In the genomic region with DNA sequence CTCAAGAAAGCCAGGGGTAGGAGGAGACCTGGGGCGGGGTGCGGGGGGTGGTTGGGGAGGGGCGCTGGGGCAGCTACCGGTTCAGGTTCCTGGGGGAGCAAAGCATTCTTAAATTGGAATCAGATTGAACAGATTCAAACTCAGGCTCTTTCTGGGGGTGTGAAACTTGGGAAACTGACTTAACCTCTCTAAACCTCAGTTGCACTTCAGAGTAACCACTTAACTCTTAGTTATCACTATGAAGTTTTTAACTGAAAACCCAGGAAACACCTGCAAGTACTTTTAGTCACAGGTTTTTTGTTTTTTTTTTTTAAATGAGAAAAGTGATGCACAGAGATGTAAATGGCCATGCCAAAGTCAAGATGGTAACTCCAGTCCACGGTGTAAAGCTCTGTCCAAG, we compare ENCODE assay signal across 1 cellular context.
TF ChIP-seq lines count a peak whose summit lies in the region.

No MANE protein-coding gene starts in this region.

TF ChIP-seq in GM23338, 12 proteins besides CTCF, POLR2A, EP300 and RAD21 (continued from another document):
- TF ChIP-seq POLR2AphosphoS5 (IDR thresholded peaks at IDR 0.05; ENCODE audit: low read depth) = no peak
- no peak for TF ChIP-seq ZNF114 (CRISPR knock-in tag; IDR thresholded peaks at IDR 0.05)
- TF ChIP-seq STAT1 (IDR thresholded peaks at IDR 0.05; ENCODE audit: unreplicated experiment) = no peak
- TF ChIP-seq, protein P1, sequence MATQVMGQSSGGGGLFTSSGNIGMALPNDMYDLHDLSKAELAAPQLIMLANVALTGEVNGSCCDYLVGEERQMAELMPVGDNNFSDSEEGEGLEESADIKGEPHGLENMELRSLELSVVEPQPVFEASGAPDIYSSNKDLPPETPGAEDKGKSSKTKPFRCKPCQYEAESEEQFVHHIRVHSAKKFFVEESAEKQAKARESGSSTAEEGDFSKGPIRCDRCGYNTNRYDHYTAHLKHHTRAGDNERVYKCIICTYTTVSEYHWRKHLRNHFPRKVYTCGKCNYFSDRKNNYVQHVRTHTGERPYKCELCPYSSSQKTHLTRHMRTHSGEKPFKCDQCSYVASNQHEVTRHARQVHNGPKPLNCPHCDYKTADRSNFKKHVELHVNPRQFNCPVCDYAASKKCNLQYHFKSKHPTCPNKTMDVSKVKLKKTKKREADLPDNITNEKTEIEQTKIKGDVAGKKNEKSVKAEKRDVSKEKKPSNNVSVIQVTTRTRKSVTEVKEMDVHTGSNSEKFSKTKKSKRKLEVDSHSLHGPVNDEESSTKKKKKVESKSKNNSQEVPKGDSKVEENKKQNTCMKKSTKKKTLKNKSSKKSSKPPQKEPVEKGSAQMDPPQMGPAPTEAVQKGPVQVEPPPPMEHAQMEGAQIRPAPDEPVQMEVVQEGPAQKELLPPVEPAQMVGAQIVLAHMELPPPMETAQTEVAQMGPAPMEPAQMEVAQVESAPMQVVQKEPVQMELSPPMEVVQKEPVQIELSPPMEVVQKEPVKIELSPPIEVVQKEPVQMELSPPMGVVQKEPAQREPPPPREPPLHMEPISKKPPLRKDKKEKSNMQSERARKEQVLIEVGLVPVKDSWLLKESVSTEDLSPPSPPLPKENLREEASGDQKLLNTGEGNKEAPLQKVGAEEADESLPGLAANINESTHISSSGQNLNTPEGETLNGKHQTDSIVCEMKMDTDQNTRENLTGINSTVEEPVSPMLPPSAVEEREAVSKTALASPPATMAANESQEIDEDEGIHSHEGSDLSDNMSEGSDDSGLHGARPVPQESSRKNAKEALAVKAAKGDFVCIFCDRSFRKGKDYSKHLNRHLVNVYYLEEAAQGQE (IDR thresholded peaks at IDR 0.05; ENCODE audit: unreplicated experiment) = no peak
- no peak for TF ChIP-seq JUNB (IDR thresholded peaks at IDR 0.05; ENCODE audit: unreplicated experiment)
- TF ChIP-seq, protein P2, sequence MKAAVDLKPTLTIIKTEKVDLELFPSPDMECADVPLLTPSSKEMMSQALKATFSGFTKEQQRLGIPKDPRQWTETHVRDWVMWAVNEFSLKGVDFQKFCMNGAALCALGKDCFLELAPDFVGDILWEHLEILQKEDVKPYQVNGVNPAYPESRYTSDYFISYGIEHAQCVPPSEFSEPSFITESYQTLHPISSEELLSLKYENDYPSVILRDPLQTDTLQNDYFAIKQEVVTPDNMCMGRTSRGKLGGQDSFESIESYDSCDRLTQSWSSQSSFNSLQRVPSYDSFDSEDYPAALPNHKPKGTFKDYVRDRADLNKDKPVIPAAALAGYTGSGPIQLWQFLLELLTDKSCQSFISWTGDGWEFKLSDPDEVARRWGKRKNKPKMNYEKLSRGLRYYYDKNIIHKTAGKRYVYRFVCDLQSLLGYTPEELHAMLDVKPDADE (IDR thresholded peaks at IDR 0.05) = no peak
- no peak for TF ChIP-seq EZH2phosphoT487 (IDR thresholded peaks at IDR 0.05; ENCODE audit: unreplicated experiment)
- no peak for TF ChIP-seq NANOG (IDR thresholded peaks at IDR 0.05; ENCODE audit: borderline replicate concordance)
